8 cellular contexts compared by ENCODE assay signal in the genomic region with DNA sequence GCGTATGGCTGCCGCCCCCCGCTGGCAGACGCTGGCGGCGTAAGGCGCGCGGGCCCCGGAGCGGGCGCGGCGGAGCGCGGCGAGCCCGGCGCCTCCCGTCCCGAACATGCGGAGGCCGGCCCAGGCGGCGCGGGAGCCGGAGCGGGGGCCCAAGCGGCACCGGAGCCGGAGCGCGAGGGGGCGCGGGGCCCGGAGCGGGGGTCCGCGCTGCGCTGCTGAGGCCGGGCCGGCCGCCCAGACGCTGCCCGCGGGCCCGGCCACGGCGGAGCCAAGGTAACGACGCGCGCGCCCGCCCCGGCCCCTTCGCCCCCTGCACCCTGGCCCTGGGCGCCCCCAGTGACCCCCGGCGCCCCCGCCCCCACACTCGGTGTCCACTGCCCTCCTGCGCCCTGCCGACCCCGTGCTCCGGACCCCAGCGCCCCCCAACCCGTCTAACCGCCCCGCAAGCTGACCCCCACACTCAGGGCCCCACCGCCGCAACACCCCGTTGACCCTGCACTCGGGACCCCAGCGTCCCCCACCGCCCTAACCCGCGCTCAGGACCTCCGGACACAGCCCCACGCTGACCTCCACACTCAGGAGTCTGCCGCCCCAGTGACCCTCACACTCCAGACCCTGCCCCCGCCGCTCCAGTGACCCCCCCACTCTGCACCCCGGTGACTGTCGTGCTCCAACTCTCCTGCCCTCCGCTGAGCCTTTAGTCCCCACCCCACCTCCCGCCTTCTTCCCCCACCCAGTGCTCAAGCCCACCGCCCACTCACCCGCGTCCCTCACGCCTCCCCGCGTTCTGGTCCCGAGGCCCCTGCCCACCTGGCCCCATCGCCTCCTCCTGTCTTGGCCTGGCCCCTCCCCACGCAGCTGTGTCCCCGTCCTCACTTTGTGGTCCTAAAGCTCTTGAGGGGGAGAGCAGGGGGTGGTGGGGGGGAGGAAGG. TPM values are rescaled to one million over a fixed set of nuclear protein-coding genes. Genes with fewer than 3 reads are reported as not detected.
DNase-seq lines count a peak whose midpoint lies in the region; ATAC-seq and TF ChIP-seq lines count a peak whose summit lies in the region.

Gene CSNK1G2, plus strand, starts transcription at position 27 of the 932 bp plus-strand sequence. CDS start 28,601 bp downstream, outside the sequence.

- H3K36me3 Mint-ChIP-seq in activated T-helper 2 cell treated with anti-CD3 and anti-CD28 coated beads, Interferon-gamma antibody, Interleukin-2, Interleukin-4, amounts not matched to agents 10 μg/mL and 5 μg/mL and 100 μg/mL, durations not matched to agents 14 hours and 24 hours and 36 hours (ENCODE audit: low read depth): peaks cover 18% of the 10 kb centered on the region

- H3K4me3 Mint-ChIP-seq in activated T-helper 2 cell treated with anti-CD3 and anti-CD28 coated beads, Interferon-gamma antibody, Interleukin-2, Interleukin-4, amounts not matched to agents 10 μg/mL and 5 μg/mL and 100 μg/mL, durations not matched to agents 14 hours and 24 hours and 36 hours (ENCODE audit: low read depth): peak within 1 kb of the TSS; percentile 94

- intact Hi-C loops in activated T-helper 2 cell treated with anti-CD3 and anti-CD28 coated beads, Interferon-gamma antibody, Interleukin-2, Interleukin-4, amounts not matched to agents 10 μg/mL and 5 μg/mL and 100 μg/mL, durations not matched to agents 14 hours and 24 hours and 36 hours (cut with micrococcal nuclease): no loop called here
- intact Hi-C loops in left ventricle myocardium superior (cut with micrococcal nuclease): no loop called here

- H3K4me3 ChIP-seq in skeletal muscle cell (ENCODE audit: low read depth, low read length): peak within 1 kb of the TSS; percentile 79

- no peaks in the 10 kb centered on the region for H3K9me3 Mint-ChIP-seq in activated T-helper 2 cell treated with anti-CD3 and anti-CD28 coated beads, Interferon-gamma antibody, Interleukin-2, Interleukin-4, amounts not matched to agents 10 μg/mL and 5 μg/mL and 100 μg/mL, durations not matched to agents 14 hours and 24 hours and 36 hours

- H3K27ac Mint-ChIP-seq in activated T-helper 2 cell treated with anti-CD3 and anti-CD28 coated beads, Interferon-gamma antibody, Interleukin-2, Interleukin-4, amounts not matched to agents 10 μg/mL and 5 μg/mL and 100 μg/mL, durations not matched to agents 14 hours and 24 hours and 36 hours: peak within 1 kb of the TSS; percentile 92

- DNase-seq in GM13977 (ENCODE audit: low spot score) (no peak), left ventricle myocardium superior (peak; percentile 47), skeletal muscle cell (ENCODE audit: low read depth) (no peak), NCI-H2196 (lab: John Stamatoyannopoulos, UW; ENCODE audit: unreplicated experiment) (no peak), NCI-H526 treated with DMSO at 0.1 percent for 48 hours (lab: John Stamatoyannopoulos, UW) (no peak)
- no peak for DNase-seq in activated T-helper 2 cell treated with anti-CD3 and anti-CD28 coated beads, Interferon-gamma antibody, Interleukin-2, Interleukin-4, amounts not matched to agents 10 μg/mL and 5 μg/mL and 100 μg/mL, durations not matched to agents 14 hours and 24 hours and 36 hours (ENCODE audit: low spot score)

- peak; percentile 60 for TF ChIP-seq CTCF in GM13977 (IDR thresholded peaks at IDR 0.05; ENCODE audit: extremely low read depth, insufficient read depth, missing control alignments)

- in situ Hi-C loops in GM13977 (cut with MboI; ENCODE audit: low pct_unique_long_range_greater_than_20kb, low sequenced_read_pairs, unreplicated experiment): no loop called here

- H3K4me1 Mint-ChIP-seq in activated T-helper 2 cell treated with anti-CD3 and anti-CD28 coated beads, Interferon-gamma antibody, Interleukin-2, Interleukin-4, amounts not matched to agents 10 μg/mL and 5 μg/mL and 100 μg/mL, durations not matched to agents 14 hours and 24 hours and 36 hours (ENCODE audit: low read depth): peaks cover 26% of the 10 kb centered on the region

- ATAC-seq in HG03520 (IDR thresholded peaks at IDR 0.05; ENCODE audit: unreplicated experiment): peak; percentile 47
- peak; percentile 0 for ATAC-seq in left ventricle myocardium superior
- ATAC-seq in HG03439 (IDR thresholded peaks at IDR 0.05; ENCODE audit: unreplicated experiment): no peak

- no peaks in the 10 kb centered on the region for H3K27me3 Mint-ChIP-seq in activated T-helper 2 cell treated with anti-CD3 and anti-CD28 coated beads, Interferon-gamma antibody, Interleukin-2, Interleukin-4, amounts not matched to agents 10 μg/mL and 5 μg/mL and 100 μg/mL, durations not matched to agents 14 hours and 24 hours and 36 hours (ENCODE audit: low read depth)

RNA-seq across cellular contexts. Expression of gene CSNK1G2, which starts in this region (rescaled TPM):
- total RNA-seq in activated T-helper 2 cell treated with anti-CD3 and anti-CD28 coated beads, Interferon-gamma antibody, Interleukin-2, Interleukin-4, amounts not matched to agents 10 μg/mL and 5 μg/mL and 100 μg/mL, durations not matched to agents 14 hours and 24 hours and 36 hours: 89.1 and 90.7 TPM in 2 replicates
- 27.9 TPM for total RNA-seq in left ventricle myocardium superior
